ENCODE assay signal across 9 cellular contexts in the genomic region with DNA sequence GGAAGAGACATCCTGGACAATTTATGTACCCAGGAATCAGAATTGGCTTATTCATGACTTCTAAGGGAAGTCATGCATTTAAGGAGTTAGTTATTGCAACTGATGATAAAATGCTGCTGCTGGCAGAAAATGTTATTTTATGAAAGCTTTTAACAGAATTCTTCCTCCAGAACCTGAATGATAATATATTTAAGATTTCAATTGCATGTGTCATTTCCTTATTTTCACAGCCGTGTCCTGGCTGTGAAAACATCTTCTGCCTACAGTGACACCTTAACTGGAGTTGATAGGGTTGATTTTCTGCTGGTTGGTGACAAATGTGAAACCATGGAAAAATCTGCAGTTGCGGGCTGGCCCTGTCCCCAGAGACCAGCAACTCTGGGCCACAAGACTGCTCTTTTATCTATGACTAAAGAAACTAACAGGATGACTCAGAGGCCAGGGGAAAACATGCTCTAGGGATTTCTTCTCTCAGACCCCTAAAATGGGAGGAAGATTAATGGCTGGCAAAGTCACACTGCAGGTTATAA. TPM values are rescaled to one million over a fixed set of nuclear protein-coding genes. Genes with fewer than 3 reads are reported as not detected.
DNase-seq lines count a peak whose midpoint lies in the region; ATAC-seq and TF ChIP-seq lines count a peak whose summit lies in the region.
"Had no signal": no experiment of that assay in that cellular context is flagged by ENCODE, and none has a peak within 500 bp of the region (broad histone marks: within the 10 kb centered on the region; RNA-seq: fewer than 3 reads in every experiment).

No MANE protein-coding gene starts in this region.

- peak overlapping the region; percentile 47; the same call in 1 of the 2 replicates for H3K27ac ChIP-seq in ACC112 (ENCODE audit: low read depth, low read length)

- no peaks in the 10 kb centered on the region for H3K79me2 ChIP-seq in ACC112 (ENCODE audit: control insufficient read depth, insufficient read depth, low read length, unreplicated experiment)

- POLR2A ChIA-PET in activated CD4-positive, alpha-beta memory T cell treated with anti-CD3 and anti-CD28 coated beads, Interleukin-2, amount 10 ng/mL, durations not matched to agents 7 days and 5 days (lab: Charles Lee): interaction anchor here (2.3 kb wide), 1 partner anchor 14 kb away, joined by 6 read pairs; no protein-coding TSS in a partner anchor

- no peak overlapping the region for H3K27ac Mint-ChIP-seq in activated CD4-positive, alpha-beta memory T cell treated with anti-CD3 and anti-CD28 coated beads, Interleukin-2, amount 10 ng/mL, durations not matched to agents 7 days and 5 days
- peak overlapping the region; percentile 67 to 71 (median 71) for H3K27ac Mint-ChIP-seq in nephron
- H3K27ac Mint-ChIP-seq: activated naive CD8-positive, alpha-beta T cell had no signal

- peak; percentile 53 for DNase-seq in activated CD4-positive, alpha-beta memory T cell treated with anti-CD3 and anti-CD28 coated beads, Interleukin-2, amount 10 ng/mL, durations not matched to agents 7 days and 5 days
- no peak for DNase-seq in NOMO-1 treated with dmso at 0.1 percent for 144 hours (lab: John Stamatoyannopoulos, UW; ENCODE audit: unreplicated experiment)
- no peak for DNase-seq in SIG-M5 treated with dmso at 0.1 percent for 504 hours (lab: John Stamatoyannopoulos, UW; ENCODE audit: unreplicated experiment)
- no peak for DNase-seq in Kasumi-1 (lab: John Stamatoyannopoulos, UW)

- H3K4me1 ChIP-seq in ACC112 (ENCODE audit: control insufficient read depth, insufficient read depth, low read length, unreplicated experiment): peaks cover 19% of the 10 kb centered on the region

- no peaks in the 10 kb centered on the region for H3K27me3 ChIP-seq in ACC112 (ENCODE audit: insufficient read depth, low read length)

- H3K9me3 Mint-ChIP-seq in activated CD4-positive, alpha-beta memory T cell treated with anti-CD3 and anti-CD28 coated beads, Interleukin-2, amount 10 ng/mL, durations not matched to agents 7 days and 5 days: no peaks in the 10 kb centered on the region
- peaks cover 5% of the 10 kb centered on the region for H3K9me3 Mint-ChIP-seq in nephron

- CTCF ChIA-PET in activated CD4-positive, alpha-beta memory T cell treated with anti-CD3 and anti-CD28 coated beads, Interleukin-2, amount 10 ng/mL, durations not matched to agents 7 days and 5 days (lab: Charles Lee): interaction anchor here (1.0 to 1.6 kb wide), 2 partner anchors 11 to 46 kb away, joined by 3 read pairs; no protein-coding TSS in a partner anchor

- no peaks in the 10 kb centered on the region for H3K27me3 Mint-ChIP-seq in activated CD4-positive, alpha-beta memory T cell treated with anti-CD3 and anti-CD28 coated beads, Interleukin-2, amount 10 ng/mL, durations not matched to agents 7 days and 5 days
- no peaks in the 10 kb centered on the region for H3K27me3 Mint-ChIP-seq in nephron (ENCODE audit: low read depth)

- ATAC-seq in GM19035 (IDR thresholded peaks at IDR 0.05; ENCODE audit: unreplicated experiment): peak; percentile 83
- ATAC-seq in HG03135 (IDR thresholded peaks at IDR 0.05; ENCODE audit: unreplicated experiment): peak; percentile 86

- H3K36me3 ChIP-seq in ACC112 (ENCODE audit: insufficient read depth, low read length): no peaks in the 10 kb centered on the region

- H3K4me3 ChIP-seq in ACC112 (ENCODE audit: low read depth, low read length): peak overlapping the region; percentile 44; the same call in 1 of the 2 replicates

- peaks cover 5% of the 10 kb centered on the region for H3K36me3 Mint-ChIP-seq in activated CD4-positive, alpha-beta memory T cell treated with anti-CD3 and anti-CD28 coated beads, Interleukin-2, amount 10 ng/mL, durations not matched to agents 7 days and 5 days (ENCODE audit: low read depth)
- no peaks in the 10 kb centered on the region for H3K36me3 Mint-ChIP-seq in nephron (ENCODE audit: low read depth)
- H3K36me3 Mint-ChIP-seq: activated naive CD8-positive, alpha-beta T cell had no signal

- peaks cover 17% of the 10 kb centered on the region for H3K4me1 Mint-ChIP-seq in activated CD4-positive, alpha-beta memory T cell treated with anti-CD3 and anti-CD28 coated beads, Interleukin-2, amount 10 ng/mL, durations not matched to agents 7 days and 5 days
- peaks cover 49% of the 10 kb centered on the region for H3K4me1 Mint-ChIP-seq in nephron

- no peak overlapping the region for H3K4me3 Mint-ChIP-seq in activated CD4-positive, alpha-beta memory T cell treated with anti-CD3 and anti-CD28 coated beads, Interleukin-2, amount 10 ng/mL, durations not matched to agents 7 days and 5 days
- H3K4me3 Mint-ChIP-seq in nephron: no peak overlapping the region
- H3K4me3 Mint-ChIP-seq: activated naive CD8-positive, alpha-beta T cell had no signal

- TF ChIP-seq CTCF in nephron (IDR thresholded peaks at IDR 0.05; ENCODE audit: unreplicated experiment in 3 of 3): no peak

- H2AFZ ChIP-seq in ACC112 (ENCODE audit: low read length, unreplicated experiment): peak overlapping the region; percentile 5

RNA-seq across cellular contexts. Expression of a gene that starts 12.3 kb away (rescaled TPM):
- total RNA-seq in activated CD4-positive, alpha-beta memory T cell treated with anti-CD3 and anti-CD28 coated beads, Interleukin-2, amount 10 ng/mL, durations not matched to agents 7 days and 5 days: 10 to 100 TPM; 14.9 to 16.7 TPM
